1 cellular context compared by ENCODE assay signal in the genomic region with DNA sequence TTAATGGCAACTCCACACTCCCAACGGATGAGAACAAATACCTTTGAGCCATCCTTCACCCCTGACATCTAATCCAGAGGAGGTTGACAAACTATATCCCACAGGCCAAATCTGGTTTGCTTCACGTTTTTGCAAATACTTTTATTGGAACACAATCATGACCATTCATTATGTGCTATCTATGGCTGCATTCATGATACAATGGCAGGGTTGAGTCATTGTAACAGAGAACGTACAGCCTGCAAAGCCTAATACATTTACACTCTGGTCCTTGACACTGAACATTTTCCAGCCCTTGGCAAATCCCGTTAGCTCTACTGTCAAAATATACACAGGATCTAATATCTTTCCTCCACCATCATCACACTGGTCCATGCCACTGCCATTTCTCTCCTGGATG.
TF ChIP-seq lines count a peak whose summit lies in the region.

No MANE protein-coding gene starts in this region.

TF ChIP-seq in GM12878, 131 proteins besides CTCF, POLR2A, EP300 and RAD21:
- no peak for TF ChIP-seq HDAC6 (IDR thresholded peaks at IDR 0.05; ENCODE audit: unreplicated experiment)
- 0 out of 2 replicates have a peak, but pooled peaks have one; percentile 18 for TF ChIP-seq NFXL1 (IDR thresholded peaks at IDR 0.05; ENCODE audit: borderline replicate concordance)
